Comparison of ENCODE assay signal across 8 cellular contexts in genomic region chr11:67262731-67263675, GRCh38. TPM values are rescaled to one million over a fixed set of nuclear protein-coding genes. Genes with fewer than 3 reads are reported as not detected.
DNase-seq lines count a peak whose midpoint lies in the region; ATAC-seq and TF ChIP-seq lines count a peak whose summit lies in the region.

No MANE protein-coding gene starts in this region.

- H3K27ac ChIP-seq in foreskin keratinocyte, result no peak overlapping the region
- H3K27ac ChIP-seq in vagina, result peak overlapping the region; percentile 49

- H3K9me3 ChIP-seq in MG63, result no peaks in the 10 kb centered on the region
- no peaks in the 10 kb centered on the region for H3K9me3 ChIP-seq in vagina

- intact Hi-C loops in vagina (cut with DNase I), result no loop called here

- DNase-seq in GM10266 (ENCODE audit: extremely low spot score) (peak; percentile 91), MG63 (peak; percentile 88), SHP77 (lab: John Stamatoyannopoulos, UW) (peak; percentile 87 to 91), foreskin keratinocyte (peak in 1 of 2 donors; percentile 66), occipital lobe (lab: John Stamatoyannopoulos, UW) (peak; percentile 53), vagina (ENCODE audit: extremely low spot score in 2 of 2) (no peak)
- peak; percentile 75 for DNase-seq in activated naive CD4-positive, alpha-beta T cell treated with Interleukin-2 at 50 U/mL for 16 hours

- H3K27me3 ChIP-seq in MG63 (no peaks in the 10 kb centered on the region), foreskin keratinocyte (no peaks in the 10 kb centered on the region), vagina (no peaks in the 10 kb centered on the region)

- TF ChIP-seq POLR2A in vagina (IDR thresholded peaks at IDR 0.05), result no peak

- peak; percentile 54 for ATAC-seq in foreskin keratinocyte
- ATAC-seq in HG02884 (IDR thresholded peaks at IDR 0.05; ENCODE audit: unreplicated experiment), result no peak

- TF ChIP-seq CTCF in GM10266 (IDR thresholded peaks at IDR 0.05; ENCODE audit: control insufficient read depth, insufficient read depth, low read depth, missing control alignments) (peak; percentile 95), foreskin keratinocyte (conservative IDR thresholded peaks at IDR 0.05) (peak; percentile 88), vagina (IDR thresholded peaks at IDR 0.05) (peak; percentile 57 to 86 (median 71))

- peaks cover 5% of the 10 kb centered on the region for H3K36me3 ChIP-seq in MG63
- peaks cover 0 to 1% of the 10 kb centered on the region in 2 donors for H3K36me3 ChIP-seq in vagina

- H3K4me3 ChIP-seq in MG63 (no peak overlapping the region), vagina (no peak overlapping the region)

- H3K4me1 ChIP-seq in foreskin keratinocyte, result peaks cover 22% of the 10 kb centered on the region
- peaks cover 60% of the 10 kb centered on the region for H3K4me1 ChIP-seq in vagina

RNA-seq across cellular contexts. Expression of gene GRK2, which starts 3.3 kb away (rescaled TPM):
- 24.2 and 31.8 TPM in 2 replicates for total RNA-seq in MG63 (2014; rRNA removed; shearing (Covaris generic); ENCODE audit: low replicate concordance)
- 34.3 and 36.5 TPM in 2 replicates for total RNA-seq in foreskin keratinocyte
- polyA plus RNA-seq in foreskin keratinocyte, result 29.2 and 31.4 TPM in 2 replicates
- 44.9 TPM for total RNA-seq in occipital lobe
- total RNA-seq in vagina, result 100 TPM

RNA-seq across cellular contexts. Expression of gene ANKRD13D, which starts 26.1 kb away (rescaled TPM):
- total RNA-seq in MG63 (2014; rRNA removed; shearing (Covaris generic); ENCODE audit: low replicate concordance), result 17.2 and 25.8 TPM in 2 replicates
- 28.8 and 29.2 TPM in 2 replicates for total RNA-seq in foreskin keratinocyte
- 25.3 and 26.1 TPM in 2 replicates for polyA plus RNA-seq in foreskin keratinocyte
- 49.4 TPM for total RNA-seq in occipital lobe
- 62.9 TPM for total RNA-seq in vagina

RNA-seq across cellular contexts. Expression of gene SSH3, which starts 40.3 kb away (rescaled TPM):
- 3.8 and 5.1 TPM in 2 replicates for total RNA-seq in MG63 (2014; rRNA removed; shearing (Covaris generic); ENCODE audit: low replicate concordance)
- total RNA-seq in foreskin keratinocyte, result 27.7 and 31.0 TPM in 2 replicates
- 27.8 and 30.2 TPM in 2 replicates for polyA plus RNA-seq in foreskin keratinocyte
- 2.0 TPM for total RNA-seq in occipital lobe
- total RNA-seq in vagina, result 98.0 TPM

Comparison
In these comparisons a context has a peak if more than half of its experiments do, and no peak if none do; other contexts are left out.
1. DNase-seq: peak in GM10266 (single experiment), MG63 (single experiment), SHP77 (2 of 2), activated naive CD4-positive, alpha-beta T cell treated with Interleukin-2 at 50 U/mL for 16 hours (single experiment) and occipital lobe (single experiment); none in vagina (0 of 2).
2. Peak in every context shown above with its lines, with median percentiles within 50 percentile points of each other: CTCF ChIP-seq.